Comparison of ENCODE assay signal across 25 cellular contexts in the genomic region with DNA sequence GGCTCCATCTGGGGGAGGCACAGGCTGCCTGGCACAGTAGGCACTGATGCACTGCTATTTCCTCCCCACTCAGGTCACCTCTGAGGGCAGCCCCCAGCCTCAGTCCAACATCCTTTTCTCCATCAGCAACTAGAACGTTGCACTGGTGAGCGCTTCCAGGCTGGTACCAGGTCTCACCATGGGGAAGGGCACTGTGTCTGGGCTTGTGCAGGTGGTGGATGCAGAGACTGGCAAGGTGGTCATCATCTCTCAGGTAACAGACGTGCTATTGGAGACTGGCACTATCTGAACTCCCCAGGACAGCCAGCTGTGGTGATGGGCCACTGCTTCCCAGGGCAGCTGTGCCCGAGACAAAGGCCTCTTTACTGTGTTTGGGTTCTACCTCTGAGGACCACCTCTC.
"Had no signal": no experiment of that assay in that cellular context is flagged by ENCODE, and none has a peak within 500 bp of the region (broad histone marks: within the 10 kb centered on the region; RNA-seq: fewer than 3 reads in every experiment).

No MANE protein-coding gene starts in this region.

- H3K4me1 ChIP-seq: pancreas, prostate gland, right lobe of liver, sigmoid colon, stomach, thyroid gland, tibial nerve, upper lobe of left lung had no signal

- H3K36me3 ChIP-seq: neural progenitor cell, neutrophil, pancreas, prostate gland, right lobe of liver, sigmoid colon, stomach, thoracic aorta, thyroid gland, tibial nerve, upper lobe of left lung had no signal

- H3K9me3 ChIP-seq: neutrophil, pancreas, prostate gland, right lobe of liver, thoracic aorta, thyroid gland, tibial nerve, upper lobe of left lung had no signal

- H2AFZ ChIP-seq: neural progenitor cell had no signal

- H3K4me2 ChIP-seq: neural progenitor cell had no signal

- H3K9ac ChIP-seq: neural progenitor cell had no signal

- H3K27ac ChIP-seq: neural progenitor cell, neutrophil, pancreas, prostate gland, right lobe of liver, sigmoid colon, stomach, thoracic aorta, thyroid gland, tibial nerve, upper lobe of left lung had no signal

- FAIRE-seq: pancreas, small intestine, urothelium cell line had no signal

- ATAC-seq: naive thymus-derived CD4-positive, alpha-beta T cell; natural killer cell; pancreas; right cardiac atrium; right lobe of liver; stimulated activated effector memory CD8-positive, alpha-beta T cell treated with anti-CD3 and anti-CD28 coated beads, Interleukin-12 subunit alpha, Interleukin-12 subunit beta, amount 100 ng/mL, for 72 hours; stimulated activated naive B cell treated with anti-CD40 and anti-IgM and Interleukin-4, amounts not matched to agents 10 μg/mL and 1 μg/mL and 100 μg/mL, for 72 hours had no signal

- H3K4me3 ChIP-seq: neural progenitor cell, pancreas, prostate gland, right lobe of liver, sigmoid colon, stomach, thoracic aorta, thyroid gland, tibial nerve, upper lobe of left lung had no signal

- H3K27me3 ChIP-seq: right lobe of liver, thyroid gland, upper lobe of left lung had no signal

- DNase-seq: naive thymus-derived CD4-positive, alpha-beta T cell; natural killer cell; nucleus accumbens; pancreas; right cardiac atrium; right lobe of liver; small intestine; stimulated activated CD4-positive, alpha-beta T cell treated with anti-CD3 and anti-CD28 coated beads, Interleukin-15, amount 100 ng/mL, for 24 hours; stimulated activated CD4-positive, alpha-beta T cell treated with anti-CD3 and anti-CD28 coated beads, Interleukin-2, amount 100 ng/mL, for 24 hours; stimulated activated CD4-positive, alpha-beta T cell treated with anti-CD3 and anti-CD28 coated beads, Interleukin-2, amount 100 ng/mL, for 48 hours; stimulated activated CD4-positive, alpha-beta T cell treated with anti-CD3 and anti-CD28 coated beads, Interleukin-4, amount 100 ng/mL, for 24 hours; stimulated activated naive B cell treated with anti-CD40 and anti-IgM and Interleukin-4, amounts not matched to agents 10 μg/mL and 1 μg/mL and 100 μg/mL, for 72 hours; stimulated activated naive CD4-positive, alpha-beta T cell treated with Interleukin-2 at 50 U/mL for 16 hours; stomach; thyroid gland; trophoblast cell; upper lobe of left lung had no signal
